Comparison of ENCODE assay signal across 32 cellular contexts in genomic region chr4:111267786-111268185, GRCh38.
"Had no signal": no experiment of that assay in that cellular context is flagged by ENCODE, and none has a peak within 500 bp of the region (broad histone marks: within the 10 kb centered on the region; RNA-seq: fewer than 3 reads in every experiment).

No MANE protein-coding gene starts in this region.

- DNase-seq: activated B cell treated with CpG ODN at 0.5 μM for 24 hours; activated CD4-positive, alpha-beta memory T cell treated with anti-CD3 and anti-CD28 coated beads for 36 hours; activated CD4-positive, alpha-beta T cell treated with anti-CD3 and anti-CD28 coated beads for 4 hours; activated CD4-positive, alpha-beta T cell treated with anti-CD3 and anti-CD28 coated beads, Interleukin-2, amount 10 ng/mL, durations not matched to agents 24 days and 14 days; activated CD4-positive, alpha-beta T cell treated with anti-CD3 and anti-CD28 coated beads, Interleukin-2, amount 50 U/mL, for 1 hour; activated CD4-positive, alpha-beta T cell treated with anti-CD3 and anti-CD28 coated beads, Interleukin-2, amount 50 U/mL, for 4 hours; activated CD4-positive, CD25-positive, alpha-beta regulatory T cell treated with anti-CD3 and anti-CD28 coated beads, Interleukin-2, amount 50 U/mL, for 72 hours; activated CD8-positive, alpha-beta memory T cell treated with anti-CD3 and anti-CD28 coated beads, Interleukin-2, amount 50 U/mL, for 4 hours; activated CD8-positive, alpha-beta T cell treated with anti-CD3 and anti-CD28 coated beads for 36 hours; activated effector memory CD4-positive, alpha-beta T cell treated with anti-CD3 and anti-CD28 coated beads, Interleukin-2, amount 50 U/mL, for 16 hours; activated gamma-delta T cell treated with Interleukin-2 at 50 U/mL for 16 hours; activated naive CD4-positive, alpha-beta T cell; activated naive CD4-positive, alpha-beta T cell treated with anti-CD3 and anti-CD28 coated beads for 36 hours; activated naive CD4-positive, alpha-beta T cell treated with anti-CD3 and anti-CD28 coated beads, Interleukin-2, amount 50 U/mL, for 16 hours; activated naive CD8-positive, alpha-beta T cell treated with anti-CD3 and anti-CD28 coated beads for 36 hours; activated T-cell treated with anti-CD3 and anti-CD28 coated beads for 4 hours; activated T-cell treated with anti-CD3 and anti-CD28 coated beads, Interleukin-2, amount 50 U/mL, for 1 hour; activated T-cell treated with anti-CD3 and anti-CD28 coated beads, Interleukin-2, amount 50 U/mL, for 4 hours; activated T-cell treated with anti-CD3 and anti-CD28 coated beads, Interleukin-2, amount 50 U/mL, for 72 hours; adrenal gland; amniotic stem cell; aorta; body of pancreas; brain microvascular endothelial cell; central memory CD4-positive, alpha-beta T cell; T-helper 2 cell; T-helper 9 cell had no signal

- H3K36me3 ChIP-seq: adrenal gland, brain microvascular endothelial cell, breast epithelium had no signal

- H3K4me3 ChIP-seq: adrenal gland, body of pancreas, breast epithelium had no signal

- FAIRE-seq: TTC549 had no signal

- H3K9me3 ChIP-seq: adrenal gland, body of pancreas, breast epithelium had no signal

- H3K27ac ChIP-seq: adrenal gland, body of pancreas, brain microvascular endothelial cell, breast epithelium, VCaP had no signal

- H3K27me3 ChIP-seq: adrenal gland, body of pancreas, brain microvascular endothelial cell, breast epithelium had no signal

- ATAC-seq: activated CD8-positive, alpha-beta T cell treated with anti-CD3 and anti-CD28 coated beads for 36 hours; activated naive CD4-positive, alpha-beta T cell treated with anti-CD3 and anti-CD28 coated beads, Interleukin-2, amount 50 U/mL, for 72 hours; activated T-cell treated with anti-CD3 and anti-CD28 coated beads, Interleukin-2, amount 50 U/mL, for 4 hours; activated T-cell treated with anti-CD3 and anti-CD28 coated beads, Interleukin-2, amount 50 U/mL, for 72 hours; activated T-helper 17 cell treated with anti-CD3 and anti-CD28 coated beads, Interleukin-2, amount 50 U/mL, for 72 hours; body of pancreas had no signal

- H3K4me1 ChIP-seq: adrenal gland, body of pancreas, breast epithelium had no signal
